ENCODE assay signal across 9 cellular contexts in genomic region chr10:34723746-34724145, GRCh38.
DNase-seq lines count a peak whose midpoint lies in the region; ATAC-seq and TF ChIP-seq lines count a peak whose summit lies in the region.
"Had no signal": no experiment of that assay in that cellular context is flagged by ENCODE, and none has a peak within 500 bp of the region (broad histone marks: within the 10 kb centered on the region; RNA-seq: fewer than 3 reads in every experiment).

No MANE protein-coding gene starts in this region.

- H3K36me3 Mint-ChIP-seq in chondrocyte (ENCODE audit: low read depth): no peaks in the 10 kb centered on the region
- H3K36me3 Mint-ChIP-seq: IgD-negative memory B cell had no signal

- H3K4me1 Mint-ChIP-seq in chondrocyte (ENCODE audit: low read depth): peaks cover 29% of the 10 kb centered on the region

- no peak overlapping the region for H3K27ac Mint-ChIP-seq in chondrocyte (ENCODE audit: unreplicated experiment)
- H3K27ac Mint-ChIP-seq: IgD-negative memory B cell had no signal

- DNase-seq in COLO668 (lab: John Stamatoyannopoulos, UW; ENCODE audit: unreplicated experiment) (peak; percentile 11), NCI-H146 (lab: John Stamatoyannopoulos, UW) (peak; percentile 29), chondrocyte (ENCODE audit: low spot score) (no peak), lung microvascular endothelial cell (ENCODE audit: low read depth in 2 of 2) (peak; percentile 84 to 88), posterior vena cava (ENCODE audit: low spot score) (no peak), mesenteric fat pad (ENCODE audit: low spot score) (no peak)
- no peak for DNase-seq in activated CD4-positive, CD25-positive, alpha-beta regulatory T cell treated with anti-CD3 and anti-CD28 coated beads, Interleukin-2, amount 50 U/mL, for 72 hours

- intact Hi-C loops in posterior vena cava (cut with DNase I): no loop called here

- no peaks in the 10 kb centered on the region for H3K27me3 Mint-ChIP-seq in chondrocyte (ENCODE audit: low read depth)
- H3K27me3 Mint-ChIP-seq: IgD-negative memory B cell had no signal

- ATAC-seq in GM19351 (IDR thresholded peaks at IDR 0.05; ENCODE audit: unreplicated experiment): peak; percentile 57

- H3K4me3 Mint-ChIP-seq in chondrocyte (ENCODE audit: unreplicated experiment): no peak overlapping the region
- H3K4me3 Mint-ChIP-seq: IgD-negative memory B cell had no signal

- no peaks in the 10 kb centered on the region for H3K9me3 Mint-ChIP-seq in chondrocyte (ENCODE audit: low read depth)
- H3K9me3 Mint-ChIP-seq: IgD-negative memory B cell had no signal

- peak; percentile 84 for TF ChIP-seq CTCF in chondrocyte (IDR thresholded peaks at IDR 0.05)

Comparison
In these comparisons a context has a peak if more than half of its experiments do, and no peak if none do; other contexts are left out.
1. DNase-seq: peak in COLO668 (single experiment), NCI-H146 (single experiment) and lung microvascular endothelial cell (2 of 2); none in chondrocyte (single experiment), activated CD4-positive, CD25-positive, alpha-beta regulatory T cell treated with anti-CD3 and anti-CD28 coated beads, Interleukin-2, amount 50 U/mL, for 72 hours (single experiment), posterior vena cava (single experiment) and mesenteric fat pad (single experiment).